ENCODE assay signal across 22 cellular contexts in the genomic region with DNA sequence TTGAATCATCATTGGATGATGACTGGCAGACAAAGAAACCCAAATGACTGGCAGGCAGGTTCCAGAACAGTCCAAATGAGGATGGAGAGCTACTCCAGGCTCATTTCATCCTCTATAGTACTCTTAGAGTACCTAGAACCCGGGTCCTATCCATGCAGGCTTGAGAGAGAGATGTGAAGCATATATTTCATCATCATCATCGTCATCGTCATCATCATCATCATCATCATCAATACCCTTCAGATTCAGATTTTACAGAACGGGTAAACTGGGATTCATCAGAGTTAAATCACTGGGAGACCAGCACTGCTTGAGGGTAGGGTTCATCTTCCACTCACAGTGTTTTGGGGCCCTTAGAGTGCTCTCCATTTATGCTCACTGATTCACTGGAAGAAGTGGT. TPM values are rescaled to one million over a fixed set of nuclear protein-coding genes. Genes with fewer than 3 reads are reported as not detected.
"Had no signal": no experiment of that assay in that cellular context is flagged by ENCODE, and none has a peak within 500 bp of the region (broad histone marks: within the 10 kb centered on the region; RNA-seq: fewer than 3 reads in every experiment).

No MANE protein-coding gene starts in this region.

- H3K27ac Mint-ChIP-seq: activated B cell treated with CpG ODN at 0.5 μM for 24 hours; activated CD4-positive, alpha-beta memory T cell treated with anti-CD3 and anti-CD28 coated beads for 36 hours; activated naive CD4-positive, alpha-beta T cell treated with anti-CD3 and anti-CD28 coated beads for 36 hours; activated naive CD8-positive, alpha-beta T cell treated with anti-CD3 and anti-CD28 coated beads, Interleukin-2, amount 10 ng/mL, durations not matched to agents 7 days and 5 days; memory B cell; naive B cell; stimulated activated memory B cell treated with anti-CD40 and anti-IgM and Interleukin-4, amounts not matched to agents 10 μg/mL and 1 μg/mL and 100 μg/mL, for 72 hours; T-helper 17 cell had no signal

- H3K27me3 Mint-ChIP-seq: dendritic cell treated with granulocyte-macrophage colony-stimulating factor and Interleukin-4, amounts not matched to agents 40 ng/mL and 50 ng/mL, for 4 days; memory B cell; stimulated activated memory B cell treated with anti-CD40 and anti-IgM and Interleukin-4, amounts not matched to agents 10 μg/mL and 1 μg/mL and 100 μg/mL, for 72 hours; T-helper 17 cell had no signal

- H3K36me3 Mint-ChIP-seq: activated CD4-positive, alpha-beta memory T cell treated with anti-CD3 and anti-CD28 coated beads for 36 hours; naive B cell; stimulated activated memory B cell treated with anti-CD40 and anti-IgM and Interleukin-4, amounts not matched to agents 10 μg/mL and 1 μg/mL and 100 μg/mL, for 72 hours had no signal

- H3K27ac ChIP-seq: foreskin keratinocyte, neutrophil, skin epidermis, uterus had no signal

- H3K36me3 ChIP-seq: neutrophil, pancreas, uterus had no signal

- H3K4me1 Mint-ChIP-seq: activated B cell treated with CpG ODN at 0.5 μM for 24 hours, naive B cell had no signal

- DNase-seq: activated B cell treated with CpG ODN at 0.5 μM for 24 hours; activated CD4-positive, alpha-beta memory T cell treated with anti-CD3 and anti-CD28 coated beads for 36 hours; activated CD4-positive, alpha-beta T cell treated with anti-CD3 and anti-CD28 coated beads for 48 hours; activated naive CD4-positive, alpha-beta T cell treated with anti-CD3 and anti-CD28 coated beads for 36 hours; activated naive CD8-positive, alpha-beta T cell treated with anti-CD3 and anti-CD28 coated beads, Interleukin-2, amount 10 ng/mL, durations not matched to agents 7 days and 5 days; activated T-cell treated with anti-CD3 and anti-CD28 coated beads, Interleukin-2, amount 50 U/mL, for 48 hours; effector CD8-positive, alpha-beta T cell; foreskin keratinocyte; left colon; naive B cell; stimulated activated CD4-positive, alpha-beta T cell treated with anti-CD3 and anti-CD28 coated beads, Interleukin-2, amount 100 ng/mL, for 24 hours; SW 1271; T-helper 17 cell; trophoblast cell; uterus had no signal

- H3K4me1 ChIP-seq: foreskin keratinocyte, uterus had no signal

- H3K4me3 ChIP-seq: pancreas, skin epidermis, uterus had no signal

- H3K9me3 Mint-ChIP-seq: activated B cell treated with CpG ODN at 0.5 μM for 24 hours; activated CD4-positive, alpha-beta memory T cell treated with anti-CD3 and anti-CD28 coated beads for 36 hours; activated naive CD4-positive, alpha-beta T cell treated with anti-CD3 and anti-CD28 coated beads for 36 hours; activated naive CD8-positive, alpha-beta T cell treated with anti-CD3 and anti-CD28 coated beads, Interleukin-2, amount 10 ng/mL, durations not matched to agents 7 days and 5 days; dendritic cell treated with granulocyte-macrophage colony-stimulating factor and Interleukin-4, amounts not matched to agents 40 ng/mL and 50 ng/mL, for 4 days; memory B cell; naive B cell; stimulated activated memory B cell treated with anti-CD40 and anti-IgM and Interleukin-4, amounts not matched to agents 10 μg/mL and 1 μg/mL and 100 μg/mL, for 72 hours had no signal

- H3K27me3 ChIP-seq: foreskin keratinocyte, neutrophil, pancreas, uterus had no signal

- H3K9me3 ChIP-seq: neutrophil, pancreas, uterus had no signal

- H3K4me3 Mint-ChIP-seq: activated B cell treated with CpG ODN at 0.5 μM for 24 hours; activated CD4-positive, alpha-beta memory T cell treated with anti-CD3 and anti-CD28 coated beads for 36 hours; activated naive CD4-positive, alpha-beta T cell treated with anti-CD3 and anti-CD28 coated beads for 36 hours; activated naive CD8-positive, alpha-beta T cell treated with anti-CD3 and anti-CD28 coated beads, Interleukin-2, amount 10 ng/mL, durations not matched to agents 7 days and 5 days; dendritic cell treated with granulocyte-macrophage colony-stimulating factor and Interleukin-4, amounts not matched to agents 40 ng/mL and 50 ng/mL, for 4 days; memory B cell; naive B cell; stimulated activated memory B cell treated with anti-CD40 and anti-IgM and Interleukin-4, amounts not matched to agents 10 μg/mL and 1 μg/mL and 100 μg/mL, for 72 hours; T-helper 17 cell had no signal

RNA-seq across cellular contexts. Expression of a gene that starts 52.3 kb away (rescaled TPM):
- total RNA-seq: temporal lobe had no signal
